Comparison of ENCODE assay signal across 11 cellular contexts in the genomic region with DNA sequence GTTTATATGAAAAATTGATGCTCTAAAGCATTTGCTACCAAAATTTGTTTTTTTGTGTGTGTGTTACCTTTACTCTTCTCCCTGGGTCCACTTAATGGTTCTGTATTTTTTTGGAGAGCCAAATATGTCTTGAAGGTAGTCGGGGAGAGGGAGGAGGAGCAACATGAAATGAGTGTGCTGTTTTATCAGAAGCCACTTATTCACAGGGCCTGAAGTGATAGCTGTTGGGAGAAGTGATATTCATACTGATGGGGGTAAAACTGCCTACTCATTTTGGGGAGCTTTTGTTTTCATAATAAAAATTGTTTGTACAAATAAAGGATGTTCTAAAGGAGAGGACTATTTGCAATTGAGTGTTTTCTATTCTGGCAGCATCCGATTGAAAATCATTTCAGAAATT.
"Had no signal": no experiment of that assay in that cellular context is flagged by ENCODE, and none has a peak within 500 bp of the region (broad histone marks: within the 10 kb centered on the region; RNA-seq: fewer than 3 reads in every experiment).

No MANE protein-coding gene starts in this region.

- H3K4me3 ChIP-seq: cardiac muscle cell, hepatocyte, tibial nerve had no signal

- H3K4me2 ChIP-seq: hepatocyte had no signal

- H2AFZ ChIP-seq: hepatocyte had no signal

- H3K27me3 ChIP-seq: cardiac muscle cell, hepatocyte, tibial nerve had no signal

- ATAC-seq: esophagus mucosa had no signal

- H3K27ac ChIP-seq: cardiac muscle cell, hepatocyte, tibial nerve had no signal

- H3K36me3 ChIP-seq: cardiac muscle cell had no signal

- DNase-seq: activated naive CD4-positive, alpha-beta T cell treated with anti-CD3 and anti-CD28 coated beads for 36 hours; islet precursor cell; midbrain; stimulated activated CD4-positive, alpha-beta T cell treated with anti-CD3 and anti-CD28 coated beads, Interleukin-4, amount 100 ng/mL, for 24 hours; stimulated activated naive CD4-positive, alpha-beta T cell treated with Interleukin-2 at 50 U/mL for 16 hours; substantia nigra; T-helper 2 cell had no signal
